1 cellular context compared by ENCODE assay signal in genomic region chr21:46661627-46662366, GRCh38.
TF ChIP-seq lines count a peak whose summit lies in the region.

No MANE protein-coding gene starts in this region.

TF ChIP-seq in HEK293T, 16 proteins besides CTCF, POLR2A, EP300 and RAD21 (continued from another document):
- TF ChIP-seq PKNOX1 (IDR thresholded peaks at IDR 0.05) (no peak), LEF1 (IDR thresholded peaks at IDR 0.05; ENCODE audit: borderline replicate concordance) (no peak), TARDBP (IDR thresholded peaks at IDR 0.05) (no peak), NFRKB (IDR thresholded peaks at IDR 0.05) (no peak), CTBP1 (IDR thresholded peaks at IDR 0.05; ENCODE audit: borderline replicate concordance) (no peak), FOXA1 (IDR thresholded peaks at IDR 0.05) (no peak), ZNF384 (IDR thresholded peaks at IDR 0.05) (no peak), SP1 (IDR thresholded peaks at IDR 0.05) (no peak), FOXM1 (IDR thresholded peaks at IDR 0.05; ENCODE audit: borderline replicate concordance) (no peak)
